ENCODE assay signal across 8 cellular contexts in genomic region chr11:72721689-72722049, GRCh38. TPM values are rescaled to one million over a fixed set of nuclear protein-coding genes. Genes with fewer than 3 reads are reported as not detected.
DNase-seq lines count a peak whose midpoint lies in the region; ATAC-seq and TF ChIP-seq lines count a peak whose summit lies in the region.

No MANE protein-coding gene starts in this region.

- no peaks in the 10 kb centered on the region for H3K9me3 ChIP-seq in H9 (ENCODE audit: control insufficient read depth, low read depth, low read length)
- no peaks in the 10 kb centered on the region for H3K9me3 ChIP-seq in mammary epithelial cell (replicated peaks; ENCODE audit: insufficient read depth, low read length)
- no peaks in the 10 kb centered on the region for H3K9me3 ChIP-seq in subcutaneous abdominal adipose tissue (ENCODE audit: control insufficient read depth in 5 of 5, low read length in 5 of 5)

- H3K23me2 ChIP-seq in H9 (ENCODE audit: insufficient read length, low read depth, low read length, poor library complexity, severe bottlenecking), result no peaks in the 10 kb centered on the region

- H4K20me1 ChIP-seq in H9 (ENCODE audit: control insufficient read depth, insufficient read depth, insufficient read length) (peaks cover 3% of the 10 kb centered on the region), mammary epithelial cell (ENCODE audit: insufficient read depth, low read length) (no peaks in the 10 kb centered on the region)

- no peak overlapping the region for H3K4me3 Mint-ChIP-seq in H9
- H3K4me3 Mint-ChIP-seq in memory B cell, result peak overlapping the region; percentile 84

- peak overlapping the region; percentile 49 to 61 (median 58) for H3K4me3 ChIP-seq in mammary epithelial cell (replicated peaks in 1 of 3; ENCODE audit: insufficient read depth in 1 of 3, low read depth in 2 of 3, low read length in 3 of 3)
- H3K4me3 ChIP-seq in subcutaneous abdominal adipose tissue (ENCODE audit: low read depth in 1 of 5, low read length in 5 of 5), result peak overlapping the region; percentile 74 to 96 (median 81)

- H4K8ac ChIP-seq in H9 (replicated peaks; ENCODE audit: insufficient read length, low read depth, low read length), result no peak overlapping the region

- H2BK20ac ChIP-seq in H9 (ENCODE audit: low read depth, low read length, poor library complexity, severe bottlenecking), result no peak overlapping the region

- H3K27ac ChIP-seq in H9 (ENCODE audit: insufficient read length, low read depth, low read length) (no peak overlapping the region), mammary epithelial cell (ENCODE audit: insufficient read depth, low read depth, low read length) (peak overlapping the region; percentile 55), subcutaneous abdominal adipose tissue (ENCODE audit: low read depth, low read length) (peak overlapping the region; percentile 98)

- no peak overlapping the region for H3T11ph ChIP-seq in H9 (ENCODE audit: low read length)

- H3K36me3 Mint-ChIP-seq in H9 (ENCODE audit: insufficient read depth in 1 of 3, low read depth in 3 of 3) (peaks cover 6 to 19% (median 14%) of the 10 kb centered on the region in 3 experiments; a peak in 5 of 7 replicates), memory B cell (peaks cover 14% of the 10 kb centered on the region)

- no peak overlapping the region for H4K91ac ChIP-seq in H9 (ENCODE audit: insufficient read length, low read depth, low read length)

- H4K5ac ChIP-seq in H9 (ENCODE audit: insufficient read length, low read depth, low read length), result no peak overlapping the region

- DNase-seq in H9 (no peak), T-helper 1 cell (peak in 3 of 5 donors; percentile 27 to 43 (median 29)), mammary epithelial cell (no peak), memory B cell (ENCODE audit: low spot score in 2 of 2) (no peak), hippocampal formation (lab: John Stamatoyannopoulos, UW) (no peak)

- H3K36me3 ChIP-seq in mammary epithelial cell (ENCODE audit: insufficient read depth, low read length) (peaks cover 6% of the 10 kb centered on the region), subcutaneous abdominal adipose tissue (ENCODE audit: control insufficient read depth in 5 of 5, insufficient read depth in 5 of 5, low read length in 5 of 5) (peaks cover 0 to 34% (median 16%) of the 10 kb centered on the region in 5 donors)

- dilution Hi-C loops in mammary epithelial cell (cut with HindIII; ENCODE audit: low sequenced_read_pairs), result no loop called here

- H3K9me3 Mint-ChIP-seq in H9 (no peaks in the 10 kb centered on the region; a peak in 1 of 5 replicates), memory B cell (no peaks in the 10 kb centered on the region)

- WGBS in H9 (ENCODE audit: extremely low coverage, insufficient read length, low lambda C conversion rate), result no CpG with 5 or more reads among the region's 13 CpGs
- WGBS in mammary epithelial cell (ENCODE audit: low coverage, missing lambda C conversion rate), result 0% methylated on average over 12 of the region's 13 CpGs

- H2BK15ac ChIP-seq in H9 (ENCODE audit: low read depth, low read length), result no peak overlapping the region

- in situ Hi-C loops in mammary epithelial cell (cut with MboI; ENCODE audit: low sequenced_read_pairs in 2 of 2), result loop anchor here (5.0 to 10.0 kb wide), 4 partner anchors 73 to 521 kb away; partner anchors contain the start of gene STARD10 (in 2 of the 2)

- ATAC-seq in memory B cell (ENCODE audit: low read depth), result no peak
- no peak for ATAC-seq in GM21717 (IDR thresholded peaks at IDR 0.05; ENCODE audit: unreplicated experiment)
- ATAC-seq in HG02610 (IDR thresholded peaks at IDR 0.05; ENCODE audit: unreplicated experiment), result no peak

- H3K27ac Mint-ChIP-seq in H9 (peak overlapping the region in 2 of 3 experiments; percentile 80 to 84; a peak in 5 of 7 replicates), memory B cell (peak overlapping the region; percentile 77)

- H2AFZ ChIP-seq in H9 (ENCODE audit: low read length) (no peak overlapping the region), mammary epithelial cell (ENCODE audit: low read depth, low read length) (peak overlapping the region; percentile 82)

- H3K27me3 Mint-ChIP-seq in H9 (ENCODE audit: low read depth) (no peaks in the 10 kb centered on the region), memory B cell (no peaks in the 10 kb centered on the region)

- CTCF ChIA-PET in mammary epithelial cell (lab: Charles Lee; ENCODE audit: low non-redundant PET), result no interaction called here

- H2BK5ac ChIP-seq in H9 (ENCODE audit: insufficient read length, low read length), result no peak overlapping the region

- peaks cover 8% of the 10 kb centered on the region for H3K79me1 ChIP-seq in H9 (ENCODE audit: insufficient read depth, low read depth, low read length, poor library complexity, severe bottlenecking)

- H3K4me2 ChIP-seq in H9 (ENCODE audit: insufficient read depth, insufficient read length, low read length) (no peak overlapping the region), mammary epithelial cell (ENCODE audit: insufficient read depth, low read depth, low read length) (peak overlapping the region; percentile 89)

- H3K4me1 ChIP-seq in H9 (ENCODE audit: insufficient read depth, low read length) (no peaks in the 10 kb centered on the region), mammary epithelial cell (ENCODE audit: insufficient read depth, low read length) (peaks cover 44% of the 10 kb centered on the region), subcutaneous abdominal adipose tissue (ENCODE audit: control insufficient read depth in 5 of 5, insufficient read depth in 5 of 5, low read length in 5 of 5) (peaks cover 21 to 77% (median 59%) of the 10 kb centered on the region in 5 donors)

- no peak overlapping the region for H3K4ac ChIP-seq in H9 (ENCODE audit: low read depth, low read length)

- TF ChIP-seq CTCF in H9 (conservative IDR thresholded peaks at IDR 0.05) (no peak), mammary epithelial cell (conservative IDR thresholded peaks at IDR 0.05 in 1 of 2, IDR thresholded peaks at IDR 0.05 in 1 of 2; ENCODE audit: extremely low read depth in 1 of 2, insufficient read depth in 1 of 2, low read depth in 1 of 2, low read length in 2 of 2) (no peak)

- H3K14ac ChIP-seq in H9 (ENCODE audit: insufficient read depth, low read length), result no peak overlapping the region

- H3K27me3 ChIP-seq in H9 (ENCODE audit: insufficient read depth, low read length) (no peaks in the 10 kb centered on the region), mammary epithelial cell (ENCODE audit: insufficient read depth, low read length) (no peaks in the 10 kb centered on the region), subcutaneous abdominal adipose tissue (ENCODE audit: control insufficient read depth in 5 of 5, insufficient read depth in 4 of 5, low read length in 5 of 5) (no peaks in the 10 kb centered on the region)

- no peak overlapping the region for H2BK120ac ChIP-seq in H9 (ENCODE audit: low read depth, low read length, poor library complexity, severe bottlenecking)

- peaks cover 9% of the 10 kb centered on the region; the same call in 1 of the 2 replicates for H3K79me2 ChIP-seq in H9 (ENCODE audit: insufficient read depth, low read length)
- peaks cover 71% of the 10 kb centered on the region for H3K79me2 ChIP-seq in mammary epithelial cell (ENCODE audit: insufficient read depth, low read length)

- H3K9ac ChIP-seq in H9 (ENCODE audit: extremely low read depth, insufficient read length, low read length), result no peak overlapping the region
- peak overlapping the region; percentile 85 for H3K9ac ChIP-seq in mammary epithelial cell (ENCODE audit: insufficient read depth, low read length)
- H3K9ac ChIP-seq in subcutaneous abdominal adipose tissue (ENCODE audit: low read length in 5 of 5), result peak overlapping the region; percentile 84 to 94 (median 90)

- no peak overlapping the region for H3K56ac ChIP-seq in H9 (ENCODE audit: insufficient read length, low read depth, low read length)

- no peak overlapping the region for H2AK5ac ChIP-seq in H9 (ENCODE audit: insufficient read length, low read length)

- TSS peak; percentile 43 for BruUV-seq in mammary epithelial cell (replicated peaks; lab: Mats Ljungman, UMichigan)

- no peak overlapping the region for H3K18ac ChIP-seq in H9 (ENCODE audit: insufficient read length, low read depth, low read length)

- intact Hi-C loops in mammary epithelial cell (cut with micrococcal nuclease), result loop anchor here (10.0 kb wide), 1 partner anchor 203 kb away; no protein-coding TSS in a partner anchor

- H2BK12ac ChIP-seq in H9 (ENCODE audit: insufficient read length, low read depth, low read length), result no peak overlapping the region

- no peak overlapping the region for H3K23ac ChIP-seq in H9 (ENCODE audit: insufficient read length, low read depth, low read length)

- peaks cover 17 to 23% of the 10 kb centered on the region in 2 experiments for H3K4me1 Mint-ChIP-seq in H9
- peaks cover 68% of the 10 kb centered on the region for H3K4me1 Mint-ChIP-seq in memory B cell

RNA-seq across cellular contexts. Expression of gene ARAP1, which starts 30.5 kb away (rescaled TPM):
- total RNA-seq in H9 (2021) (59.4 and 63.0 TPM in 2 replicates), mammary epithelial cell (10 to 100 TPM; 56.8 to 78.3 TPM)
- 51.9 TPM for polyA plus RNA-seq in mammary epithelial cell
- 274 TPM for polyA minus RNA-seq in mammary epithelial cell

RNA-seq across cellular contexts. Expression of gene PDE2A, which starts 47.4 kb away (rescaled TPM):
- 3.4 and 4.3 TPM in 2 replicates for total RNA-seq in H9 (2021)
- total RNA-seq in mammary epithelial cell, result 1 to 10 TPM in 1 of 2 donors, under 1 TPM in 1; 0.31 to 1.0 TPM
- 0.76 TPM for polyA plus RNA-seq in mammary epithelial cell
- 0.88 TPM for polyA minus RNA-seq in mammary epithelial cell

Comparison
In these comparisons a context has a peak if more than half of its experiments do, and no peak if none do; other contexts are left out.
1. DNase-seq: peak in T-helper 1 cell (3 of 5); none in H9 (single experiment), mammary epithelial cell (single experiment), memory B cell (0 of 2) and hippocampal formation (0 of 2).